23 cellular contexts compared by ENCODE assay signal in genomic region chr9:6109571-6109970, GRCh38.
"Had no signal": no experiment of that assay in that cellular context is flagged by ENCODE, and none has a peak within 500 bp of the region (broad histone marks: within the 10 kb centered on the region; RNA-seq: fewer than 3 reads in every experiment).

No MANE protein-coding gene starts in this region.

- H3K27ac ChIP-seq: esophagus squamous epithelium, lower lobe of right lung, sigmoid colon, thoracic aorta had no signal

- H3K27me3 ChIP-seq: dorsolateral prefrontal cortex, esophagus squamous epithelium, sigmoid colon had no signal

- H3K27ac Mint-ChIP-seq: activated B cell treated with CpG ODN at 0.5 μM for 24 hours; activated CD4-positive, alpha-beta T cell treated with anti-CD3 and anti-CD28 coated beads, Interleukin-2, amount 10 ng/mL, durations not matched to agents 24 days and 14 days; activated CD8-positive, alpha-beta memory T cell treated with anti-CD3 and anti-CD28 coated beads, Interleukin-2, amount 10 ng/mL, durations not matched to agents 7 days and 5 days; activated CD8-positive, alpha-beta T cell treated with anti-CD3 and anti-CD28 coated beads for 36 hours; activated naive CD8-positive, alpha-beta T cell; activated T-helper 2 cell treated with anti-CD3 and anti-CD28 coated beads, Interferon-gamma antibody, Interleukin-2, Interleukin-4, amounts not matched to agents 10 μg/mL and 5 μg/mL and 100 μg/mL, durations not matched to agents 14 hours and 24 hours and 36 hours; T-helper 1 cell treated with Interleukin-12 subunit alpha and Interleukin-12 subunit beta and Interleukin-4 antibody, amounts not matched to agents 30 μg/mL and 1 μg/mL, for 36 hours; type B pancreatic cell had no signal

- ATAC-seq: activated CD8-positive, alpha-beta memory T cell treated with anti-CD3 and anti-CD28 coated beads, Interleukin-2, amount 10 ng/mL, durations not matched to agents 7 days and 5 days; activated CD8-positive, alpha-beta T cell treated with anti-CD3 and anti-CD28 coated beads for 36 hours; left lobe of liver; lower lobe of right lung; naive thymus-derived CD4-positive, alpha-beta T cell had no signal

- H3K27me3 Mint-ChIP-seq: activated B cell treated with CpG ODN at 0.5 μM for 24 hours; activated CD4-positive, alpha-beta T cell treated with anti-CD3 and anti-CD28 coated beads, Interleukin-2, amount 10 ng/mL, durations not matched to agents 24 days and 14 days; activated CD8-positive, alpha-beta memory T cell treated with anti-CD3 and anti-CD28 coated beads, Interleukin-2, amount 10 ng/mL, durations not matched to agents 7 days and 5 days; activated CD8-positive, alpha-beta T cell treated with anti-CD3 and anti-CD28 coated beads for 36 hours; activated naive CD8-positive, alpha-beta T cell; central memory CD8-positive, alpha-beta T cell; naive thymus-derived CD4-positive, alpha-beta T cell; type B pancreatic cell had no signal

- H3K4me3 ChIP-seq: dorsolateral prefrontal cortex, esophagus squamous epithelium, lower lobe of right lung, sigmoid colon, thoracic aorta had no signal

- H3K4me3 Mint-ChIP-seq: activated B cell treated with CpG ODN at 0.5 μM for 24 hours; activated CD4-positive, alpha-beta T cell treated with anti-CD3 and anti-CD28 coated beads, Interleukin-2, amount 10 ng/mL, durations not matched to agents 24 days and 14 days; activated CD8-positive, alpha-beta memory T cell treated with anti-CD3 and anti-CD28 coated beads, Interleukin-2, amount 10 ng/mL, durations not matched to agents 7 days and 5 days; activated CD8-positive, alpha-beta T cell treated with anti-CD3 and anti-CD28 coated beads for 36 hours; activated naive CD8-positive, alpha-beta T cell; central memory CD8-positive, alpha-beta T cell; neural crest cell; T-helper 1 cell treated with Interleukin-12 subunit alpha and Interleukin-12 subunit beta and Interleukin-4 antibody, amounts not matched to agents 30 μg/mL and 1 μg/mL, for 36 hours; type B pancreatic cell had no signal

- H3K9me3 ChIP-seq: esophagus squamous epithelium, lower lobe of right lung, sigmoid colon, thoracic aorta had no signal

- DNase-seq: activated B cell treated with CpG ODN at 0.5 μM for 24 hours; activated CD4-positive, alpha-beta T cell treated with anti-CD3 and anti-CD28 coated beads, Interleukin-2, amount 10 ng/mL, durations not matched to agents 24 days and 14 days; activated CD8-positive, alpha-beta memory T cell treated with anti-CD3 and anti-CD28 coated beads, Interleukin-2, amount 10 ng/mL, durations not matched to agents 7 days and 5 days; activated CD8-positive, alpha-beta T cell treated with anti-CD3 and anti-CD28 coated beads for 36 hours; activated naive CD4-positive, alpha-beta T cell; dorsolateral prefrontal cortex; esophagus squamous epithelium; foreskin melanocyte; kidney; lower lobe of right lung; naive thymus-derived CD4-positive, alpha-beta T cell; posterior cingulate gyrus; sigmoid colon; stimulated activated CD4-positive, alpha-beta T cell treated with anti-CD3 and anti-CD28 coated beads, Interleukin-2, amount 100 ng/mL, for 48 hours; stimulated activated naive CD4-positive, alpha-beta T cell treated with Interleukin-2 at 50 U/mL for 16 hours had no signal

- H3K36me3 ChIP-seq: esophagus squamous epithelium, lower lobe of right lung, sigmoid colon, thoracic aorta had no signal

- H3K9me3 Mint-ChIP-seq: activated B cell treated with CpG ODN at 0.5 μM for 24 hours; activated CD4-positive, alpha-beta T cell treated with anti-CD3 and anti-CD28 coated beads, Interleukin-2, amount 10 ng/mL, durations not matched to agents 24 days and 14 days; activated CD8-positive, alpha-beta T cell treated with anti-CD3 and anti-CD28 coated beads for 36 hours; activated T-helper 2 cell treated with anti-CD3 and anti-CD28 coated beads, Interferon-gamma antibody, Interleukin-2, Interleukin-4, amounts not matched to agents 10 μg/mL and 5 μg/mL and 100 μg/mL, durations not matched to agents 14 hours and 24 hours and 36 hours; central memory CD8-positive, alpha-beta T cell; naive thymus-derived CD4-positive, alpha-beta T cell; neural crest cell; T-helper 1 cell treated with Interleukin-12 subunit alpha and Interleukin-12 subunit beta and Interleukin-4 antibody, amounts not matched to agents 30 μg/mL and 1 μg/mL, for 36 hours; type B pancreatic cell had no signal

- H3K4me1 Mint-ChIP-seq: activated B cell treated with CpG ODN at 0.5 μM for 24 hours; activated CD4-positive, alpha-beta T cell treated with anti-CD3 and anti-CD28 coated beads, Interleukin-2, amount 10 ng/mL, durations not matched to agents 24 days and 14 days had no signal

- H3K36me3 Mint-ChIP-seq: activated CD8-positive, alpha-beta memory T cell treated with anti-CD3 and anti-CD28 coated beads, Interleukin-2, amount 10 ng/mL, durations not matched to agents 7 days and 5 days; activated naive CD8-positive, alpha-beta T cell; naive thymus-derived CD4-positive, alpha-beta T cell; type B pancreatic cell had no signal
